9 cellular contexts compared by ENCODE assay signal in the genomic region with DNA sequence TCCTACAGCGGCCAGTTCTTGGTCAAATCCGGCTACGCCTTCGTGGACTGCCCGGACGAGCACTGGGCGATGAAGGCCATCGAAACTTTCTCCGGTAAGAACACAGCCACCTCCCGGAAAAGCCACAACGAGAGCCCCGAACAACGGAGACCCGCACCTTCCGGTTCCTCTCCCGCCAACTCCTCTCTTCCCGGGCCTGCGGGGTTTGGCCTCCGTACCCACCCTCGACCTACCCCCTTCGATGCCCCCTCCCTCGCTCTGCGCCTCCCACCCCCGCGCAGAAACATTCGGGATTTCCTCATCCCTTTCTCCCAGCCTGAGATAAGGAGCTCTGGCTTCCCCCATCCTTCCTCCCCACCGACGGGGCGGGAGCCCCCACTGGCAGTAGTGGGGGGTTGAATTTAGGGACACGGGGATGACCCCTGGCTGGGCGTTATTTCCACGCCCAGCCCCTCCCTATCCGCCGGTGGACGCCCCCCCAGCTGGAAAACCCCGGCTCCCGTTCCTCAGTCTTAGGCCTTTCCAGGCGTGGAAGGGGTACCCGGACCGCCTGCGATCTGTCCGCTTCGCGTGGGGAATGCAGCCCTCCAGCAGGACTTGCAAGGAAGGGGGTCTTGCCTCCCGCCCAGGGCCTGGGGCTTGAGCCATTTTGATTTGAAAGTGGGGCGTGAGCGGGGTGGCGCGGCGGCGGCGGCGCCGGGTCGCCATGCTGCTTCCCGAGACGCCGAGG. TPM values are rescaled to one million over a fixed set of nuclear protein-coding genes. Genes with fewer than 3 reads are reported as not detected.
DNase-seq lines count a peak whose midpoint lies in the region; ATAC-seq lines count a peak whose summit lies in the region.
"Had no signal": no experiment of that assay in that cellular context is flagged by ENCODE, and none has a peak within 500 bp of the region (broad histone marks: within the 10 kb centered on the region; RNA-seq: fewer than 3 reads in every experiment).

No MANE protein-coding gene starts in this region.

- H3K4me3 ChIP-seq in ACC112 (ENCODE audit: low read depth, low read length) (peak overlapping the region; percentile 82), H7 (ENCODE audit: insufficient read depth, low read depth, low read length) (peak overlapping the region; percentile 99)

- H3K4me1 Mint-ChIP-seq in activated T-helper 1 cell treated with anti-CD3 and anti-CD28 coated beads, Interleukin-12 subunit alpha, Interleukin-12 subunit beta, Interleukin-2, Interleukin-4 antibody, amounts not matched to agents 30 ng/mL and 10 ng/mL and 1 ng/mL, durations not matched to agents 14 hours and 24 hours and 36 hours (ENCODE audit: low read depth): peaks cover 24% of the 10 kb centered on the region

- H3K4me1 ChIP-seq in ACC112 (ENCODE audit: control insufficient read depth, insufficient read depth, low read length, unreplicated experiment): peaks cover 6% of the 10 kb centered on the region

- no peaks in the 10 kb centered on the region for H3K9me3 Mint-ChIP-seq in activated T-helper 1 cell treated with anti-CD3 and anti-CD28 coated beads, Interleukin-12 subunit alpha, Interleukin-12 subunit beta, Interleukin-2, Interleukin-4 antibody, amounts not matched to agents 30 ng/mL and 10 ng/mL and 1 ng/mL, durations not matched to agents 14 hours and 24 hours and 36 hours

- H3K27ac Mint-ChIP-seq in activated T-helper 1 cell treated with anti-CD3 and anti-CD28 coated beads, Interleukin-12 subunit alpha, Interleukin-12 subunit beta, Interleukin-2, Interleukin-4 antibody, amounts not matched to agents 30 ng/mL and 10 ng/mL and 1 ng/mL, durations not matched to agents 14 hours and 24 hours and 36 hours: no peak overlapping the region

- peaks cover 42% of the 10 kb centered on the region for H3K79me2 ChIP-seq in ACC112 (ENCODE audit: control insufficient read depth, insufficient read depth, low read length, unreplicated experiment)

- peak overlapping the region; percentile 35 for H3K27ac ChIP-seq in ACC112 (ENCODE audit: low read depth, low read length)

- DNase-seq in H7: peak; percentile 65
- DNase-seq in activated T-helper 1 cell treated with anti-CD3 and anti-CD28 coated beads, Interleukin-12 subunit alpha, Interleukin-12 subunit beta, Interleukin-2, Interleukin-4 antibody, amounts not matched to agents 30 ng/mL and 10 ng/mL and 1 ng/mL, durations not matched to agents 14 hours and 24 hours and 36 hours (ENCODE audit: low spot score): no peak
- no peak for DNase-seq in left colon
- no peak for DNase-seq in occipital lobe (lab: John Stamatoyannopoulos, UW)
- no peak for DNase-seq in NCI-H146 (lab: John Stamatoyannopoulos, UW)

- intact Hi-C loops in activated T-helper 1 cell treated with anti-CD3 and anti-CD28 coated beads, Interleukin-12 subunit alpha, Interleukin-12 subunit beta, Interleukin-2, Interleukin-4 antibody, amounts not matched to agents 30 ng/mL and 10 ng/mL and 1 ng/mL, durations not matched to agents 14 hours and 24 hours and 36 hours (cut with micrococcal nuclease): loop anchor here (2.0 to 10.0 kb wide), 5 partner anchors 245 to 967 kb away; partner anchors contain the start of genes DLX4, HOXB7 and NGFR
- intact Hi-C loops in left colon (cut with DNase I, micrococcal nuclease): no loop called here

- peaks cover 3% of the 10 kb centered on the region for H3K36me3 Mint-ChIP-seq in activated T-helper 1 cell treated with anti-CD3 and anti-CD28 coated beads, Interleukin-12 subunit alpha, Interleukin-12 subunit beta, Interleukin-2, Interleukin-4 antibody, amounts not matched to agents 30 ng/mL and 10 ng/mL and 1 ng/mL, durations not matched to agents 14 hours and 24 hours and 36 hours (ENCODE audit: low read depth)

- ATAC-seq in left colon (peak; percentile 51), GM19452 (IDR thresholded peaks at IDR 0.05; ENCODE audit: unreplicated experiment) (no peak), GM21529 (IDR thresholded peaks at IDR 0.05; ENCODE audit: unreplicated experiment) (no peak)

- H3K27me3 ChIP-seq in ACC112 (ENCODE audit: insufficient read depth, low read length) (peaks cover 71% of the 10 kb centered on the region), H7 (ENCODE audit: control insufficient read depth, insufficient read depth, low read length) (no peaks in the 10 kb centered on the region)

- H3K4me3 Mint-ChIP-seq in activated T-helper 1 cell treated with anti-CD3 and anti-CD28 coated beads, Interleukin-12 subunit alpha, Interleukin-12 subunit beta, Interleukin-2, Interleukin-4 antibody, amounts not matched to agents 30 ng/mL and 10 ng/mL and 1 ng/mL, durations not matched to agents 14 hours and 24 hours and 36 hours: peak overlapping the region; percentile 37

- H3K36me3 ChIP-seq in ACC112 (ENCODE audit: insufficient read depth, low read length): no peaks in the 10 kb centered on the region
- no peaks in the 10 kb centered on the region; the same call in 1 of the 2 replicates for H3K36me3 ChIP-seq in H7 (replicated peaks; ENCODE audit: control insufficient read depth, insufficient read depth, low read length)

- H3K27me3 Mint-ChIP-seq in activated T-helper 1 cell treated with anti-CD3 and anti-CD28 coated beads, Interleukin-12 subunit alpha, Interleukin-12 subunit beta, Interleukin-2, Interleukin-4 antibody, amounts not matched to agents 30 ng/mL and 10 ng/mL and 1 ng/mL, durations not matched to agents 14 hours and 24 hours and 36 hours (ENCODE audit: insufficient read depth): peaks cover 83% of the 10 kb centered on the region

- peak overlapping the region; percentile 47 for H2AFZ ChIP-seq in ACC112 (ENCODE audit: low read length, unreplicated experiment)

RNA-seq across cellular contexts. Expression of gene IGF2BP1, which starts 0.8 kb away (rescaled TPM):
- 105 and 124 TPM in 2 replicates for total RNA-seq in H7 (2014; rRNA removed; shearing (Covaris generic))
- total RNA-seq in activated T-helper 1 cell treated with anti-CD3 and anti-CD28 coated beads, Interleukin-12 subunit alpha, Interleukin-12 subunit beta, Interleukin-2, Interleukin-4 antibody, amounts not matched to agents 30 ng/mL and 10 ng/mL and 1 ng/mL, durations not matched to agents 14 hours and 24 hours and 36 hours: not detected in 2 replicates
- total RNA-seq in left colon: under 1 TPM in 1 of 2 donors, not detected in 1; 0.40 TPM
- 1.9 TPM for total RNA-seq in occipital lobe

RNA-seq across cellular contexts. Expression of gene GIP, which starts 29.6 kb away (rescaled TPM):
- 0.52 and 2.1 TPM in 2 replicates for total RNA-seq in H7 (2014; rRNA removed; shearing (Covaris generic))
- not detected in 2 replicates for total RNA-seq in activated T-helper 1 cell treated with anti-CD3 and anti-CD28 coated beads, Interleukin-12 subunit alpha, Interleukin-12 subunit beta, Interleukin-2, Interleukin-4 antibody, amounts not matched to agents 30 ng/mL and 10 ng/mL and 1 ng/mL, durations not matched to agents 14 hours and 24 hours and 36 hours
- total RNA-seq in left colon (not detected), occipital lobe (not detected)
- total RNA-seq: temporal lobe had no signal

RNA-seq across cellular contexts. Expression of gene SNF8, which starts 53.4 kb away (rescaled TPM):
- total RNA-seq in H7 (2014; rRNA removed; shearing (Covaris generic)): 62.3 and 98.0 TPM in 2 replicates
- total RNA-seq in activated T-helper 1 cell treated with anti-CD3 and anti-CD28 coated beads, Interleukin-12 subunit alpha, Interleukin-12 subunit beta, Interleukin-2, Interleukin-4 antibody, amounts not matched to agents 30 ng/mL and 10 ng/mL and 1 ng/mL, durations not matched to agents 14 hours and 24 hours and 36 hours: 148 and 163 TPM in 2 replicates
- total RNA-seq in left colon (100 to 1,000 TPM; 101 to 123 TPM), occipital lobe (38.4 TPM)

Comparison
In these comparisons a context has a peak if more than half of its experiments do, and no peak if none do; other contexts are left out.
1. RNA of gene IGF2BP1, which starts 0.8 kb away (total RNA-seq): 105 to 124 TPM in H7; 1.9 TPM in occipital lobe (single experiment), 0.40 TPM in left colon and not detected in activated T-helper 1 cell treated with anti-CD3 and anti-CD28 coated beads, Interleukin-12 subunit alpha, Interleukin-12 subunit beta, Interleukin-2, Interleukin-4 antibody, amounts not matched to agents 30 ng/mL and 10 ng/mL and 1 ng/mL, durations not matched to agents 14 hours and 24 hours and 36 hours; every median in the first group is over 10 times any median in the second.